1 cellular context compared by ENCODE assay signal in the genomic region with DNA sequence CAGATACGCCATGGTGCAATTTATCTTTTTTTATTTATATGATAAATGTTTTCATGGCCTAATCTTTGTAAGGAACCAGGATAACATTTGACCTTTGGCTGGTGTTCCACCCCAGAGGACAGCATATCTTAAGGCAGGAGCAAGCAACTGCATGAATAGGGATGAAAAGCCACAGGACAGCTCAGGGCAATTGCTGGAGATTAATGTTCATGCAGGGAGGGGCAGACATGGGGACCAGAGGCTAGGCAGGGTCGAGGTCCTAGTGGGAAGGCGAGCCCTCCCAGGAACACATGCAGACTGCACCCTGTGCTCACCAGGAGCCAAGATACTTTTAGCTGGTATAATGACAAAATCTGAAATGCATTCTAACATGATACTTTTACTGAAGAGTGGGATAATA.
TF ChIP-seq lines count a peak whose summit lies in the region.

No MANE protein-coding gene starts in this region.

TF ChIP-seq in H1, 55 proteins besides CTCF, POLR2A, EP300 and RAD21 (continued from another document):
- no peak for TF ChIP-seq RFX5 (IDR thresholded peaks at IDR 0.05; ENCODE audit: borderline replicate concordance, low read depth, low read length)
